9 cellular contexts compared by ENCODE assay signal in the genomic region with DNA sequence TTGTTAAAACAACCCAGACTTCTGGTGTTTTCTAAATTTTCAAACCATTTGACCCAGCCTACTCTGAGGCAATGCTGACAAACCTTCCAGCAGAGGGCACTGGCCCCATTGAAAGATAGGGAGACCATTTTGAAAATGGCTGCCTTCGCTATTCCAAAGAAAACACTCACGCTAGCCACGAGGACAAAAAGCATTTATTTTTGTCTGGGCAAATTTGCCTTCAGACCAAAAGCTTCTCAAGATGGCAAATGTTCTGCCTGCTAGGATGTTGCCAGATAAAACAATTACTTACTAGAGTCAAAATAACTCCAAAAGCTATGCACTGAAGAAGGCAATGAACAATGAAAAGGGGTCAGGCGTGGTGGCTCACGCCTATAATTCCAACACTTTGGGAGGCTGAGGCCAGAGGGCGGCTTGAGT.
DNase-seq lines count a peak whose midpoint lies in the region; ATAC-seq and TF ChIP-seq lines count a peak whose summit lies in the region.
"Had no signal": no experiment of that assay in that cellular context is flagged by ENCODE, and none has a peak within 500 bp of the region (broad histone marks: within the 10 kb centered on the region; RNA-seq: fewer than 3 reads in every experiment).

No MANE protein-coding gene starts in this region.

- H3K9ac ChIP-seq in OCI-LY1 (ENCODE audit: low read length): no peak overlapping the region

- no peaks in the 10 kb centered on the region for H3K9me3 ChIP-seq in OCI-LY1 (ENCODE audit: low read length)

- H3K27ac ChIP-seq in OCI-LY1 (ENCODE audit: low read depth, low read length, poor library complexity, severe bottlenecking) (no peak overlapping the region), substantia nigra (ENCODE audit: low read depth, low read length, poor library complexity, severe bottlenecking) (no peak overlapping the region)

- ATAC-seq in GM18861 (IDR thresholded peaks at IDR 0.05; ENCODE audit: unreplicated experiment) (no peak), GM18520 (IDR thresholded peaks at IDR 0.05; ENCODE audit: unreplicated experiment) (no peak)
- ATAC-seq: natural killer cell treated with Interleukin-12 subunit alpha and Interleukin-12 subunit beta and Interleukin-15 and Interleukin-18, amount 100 ng/mL, for 72 hours had no signal

- peak; percentile 5 for DNase-seq in NCI-H2227 (lab: John Stamatoyannopoulos, UW; ENCODE audit: unreplicated experiment)
- no peak for DNase-seq in NCI-H2227 treated with DMSO at 0.1 percent for 48 hours (lab: John Stamatoyannopoulos, UW)
- DNase-seq in fibroblast of mammary gland (ENCODE audit: low read depth): peak; percentile 18
- peak in 26 of 49 donors; percentile 2 to 45 (median 14) for DNase-seq in substantia nigra (lab: John Stamatoyannopoulos, UW)
- no peak for DNase-seq in GDM1 (lab: John Stamatoyannopoulos, UW)

- H3K4me2 ChIP-seq in OCI-LY1 (ENCODE audit: low read length): peak overlapping the region; percentile 36; the same call in 1 of the 2 replicates

- H3K36me3 ChIP-seq in OCI-LY1 (ENCODE audit: insufficient read depth, low read length): no peaks in the 10 kb centered on the region

- H3K4me3 ChIP-seq in OCI-LY1 (ENCODE audit: low read depth, low read length, poor library complexity, severe bottlenecking) (peak overlapping the region; percentile 14), fibroblast of mammary gland (ENCODE audit: control insufficient read depth, low read depth, low read length) (no peak overlapping the region)

- no peak overlapping the region for H2AFZ ChIP-seq in OCI-LY1 (ENCODE audit: low read length)

- H3F3A ChIP-seq in OCI-LY1 (ENCODE audit: insufficient read depth, low read length): no peaks in the 10 kb centered on the region

- no peaks in the 10 kb centered on the region for H4K20me1 ChIP-seq in OCI-LY1 (ENCODE audit: insufficient read depth, low read length)

- peak; percentile 68 for TF ChIP-seq CTCF in OCI-LY1 (IDR thresholded peaks at IDR 0.05; ENCODE audit: low read length)
- peak; percentile 55 for TF ChIP-seq CTCF in fibroblast of mammary gland (conservative IDR thresholded peaks at IDR 0.05; ENCODE audit: control insufficient read depth, insufficient read depth, low read depth, low read length)

- no peaks in the 10 kb centered on the region for H3K4me1 ChIP-seq in OCI-LY1 (ENCODE audit: insufficient read depth, low read length, severe bottlenecking)

- H3K27me3 ChIP-seq in OCI-LY1 (ENCODE audit: insufficient read depth, low read length): 0 out of 2 replicates have a peak, but pooled peaks cover 4% of the 10 kb centered on the region

- H3K9me2 ChIP-seq in OCI-LY1 (ENCODE audit: low read depth, low read length): no peaks in the 10 kb centered on the region

- H3K79me2 ChIP-seq in OCI-LY1 (ENCODE audit: insufficient read depth, low read length): no peaks in the 10 kb centered on the region

Comparison
In these comparisons a context has a peak if more than half of its experiments do, and no peak if none do; other contexts are left out.
1. DNase-seq: peak in NCI-H2227 (single experiment), fibroblast of mammary gland (single experiment) and substantia nigra (26 of 49); none in NCI-H2227 treated with DMSO at 0.1 percent for 48 hours (single experiment) and GDM1 (single experiment).